1 cellular context compared by ENCODE assay signal in the genomic region with DNA sequence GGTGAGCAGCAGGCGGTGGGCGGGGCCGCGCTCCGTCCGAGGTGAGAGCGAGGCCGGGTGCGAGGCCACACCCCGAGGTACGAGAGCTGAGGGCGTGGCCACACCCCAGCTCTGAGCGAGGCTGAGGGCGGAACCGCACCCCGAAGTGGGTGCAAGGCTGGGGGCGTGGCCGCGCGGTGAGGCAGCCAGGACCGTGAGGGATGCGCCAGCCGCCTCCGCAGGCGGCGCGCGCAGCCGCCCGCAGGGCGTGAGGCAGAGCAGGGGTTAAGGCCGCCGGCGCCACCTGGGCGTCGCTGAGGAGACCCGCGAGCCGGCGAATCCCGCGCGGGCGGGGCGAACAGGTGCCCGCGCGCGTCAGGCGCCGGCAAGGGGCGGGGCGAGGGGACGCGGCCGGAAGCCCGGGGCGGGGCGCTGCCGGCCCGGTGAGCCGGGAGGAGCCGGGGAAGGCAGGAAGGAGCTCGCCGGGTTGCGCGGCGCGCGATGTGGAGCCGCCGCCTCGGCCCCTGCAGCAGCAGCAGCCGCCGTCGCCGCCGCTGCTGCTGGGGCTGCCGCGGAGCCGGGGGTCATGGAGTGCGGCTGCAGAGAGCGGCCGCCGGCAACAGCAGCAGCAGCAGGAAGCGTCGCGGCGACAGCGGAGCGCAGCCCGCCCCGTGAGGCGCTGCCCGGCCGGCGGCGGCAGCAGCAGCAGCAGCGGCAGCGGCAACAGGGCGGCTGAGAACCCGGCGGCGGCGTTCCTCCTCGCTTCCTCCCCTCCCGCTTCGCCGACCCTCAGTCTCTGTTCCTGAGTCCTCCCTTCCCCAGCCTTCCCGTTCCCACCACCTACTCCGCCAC.
A peak's percentile ranks its signal among the peaks of the same experiment; 100 is the strongest.
TF ChIP-seq lines count a peak whose summit lies in the region.

TSS of gene BICDL1 (plus strand) at position 449 of the 831 bp plus-strand sequence. CDS start 633 bp downstream, outside the sequence.

TF ChIP-seq in K562, 482 proteins besides CTCF, POLR2A, EP300 and RAD21 (continued from another document):
- TF ChIP-seq, protein P1, sequence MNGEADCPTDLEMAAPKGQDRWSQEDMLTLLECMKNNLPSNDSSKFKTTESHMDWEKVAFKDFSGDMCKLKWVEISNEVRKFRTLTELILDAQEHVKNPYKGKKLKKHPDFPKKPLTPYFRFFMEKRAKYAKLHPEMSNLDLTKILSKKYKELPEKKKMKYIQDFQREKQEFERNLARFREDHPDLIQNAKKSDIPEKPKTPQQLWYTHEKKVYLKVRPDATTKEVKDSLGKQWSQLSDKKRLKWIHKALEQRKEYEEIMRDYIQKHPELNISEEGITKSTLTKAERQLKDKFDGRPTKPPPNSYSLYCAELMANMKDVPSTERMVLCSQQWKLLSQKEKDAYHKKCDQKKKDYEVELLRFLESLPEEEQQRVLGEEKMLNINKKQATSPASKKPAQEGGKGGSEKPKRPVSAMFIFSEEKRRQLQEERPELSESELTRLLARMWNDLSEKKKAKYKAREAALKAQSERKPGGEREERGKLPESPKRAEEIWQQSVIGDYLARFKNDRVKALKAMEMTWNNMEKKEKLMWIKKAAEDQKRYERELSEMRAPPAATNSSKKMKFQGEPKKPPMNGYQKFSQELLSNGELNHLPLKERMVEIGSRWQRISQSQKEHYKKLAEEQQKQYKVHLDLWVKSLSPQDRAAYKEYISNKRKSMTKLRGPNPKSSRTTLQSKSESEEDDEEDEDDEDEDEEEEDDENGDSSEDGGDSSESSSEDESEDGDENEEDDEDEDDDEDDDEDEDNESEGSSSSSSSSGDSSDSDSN (IDR thresholded peaks at IDR 0.05; ENCODE audit: borderline replicate concordance in 1 of 2, low read depth in 2 of 2, low read length in 2 of 2): peak; percentile 71 to 78; a peak in 2 of 4 replicates
- TF ChIP-seq NR2C2 (CRISPR knock-in tag; IDR thresholded peaks at IDR 0.05): no peak
- peak; percentile 27; the same call in 1 of the 2 replicates for TF ChIP-seq NR2C2 (tag; IDR thresholded peaks at IDR 0.05)
- no peak for TF ChIP-seq GTF2F1 (IDR thresholded peaks at IDR 0.05; ENCODE audit: low read depth, low read length)
- TF ChIP-seq ZBTB1 (CRISPR knock-in tag; IDR thresholded peaks at IDR 0.05; ENCODE audit: borderline replicate concordance, low read depth): peak; percentile 49; the same call in 1 of the 2 replicates
- TF ChIP-seq, protein P2, sequence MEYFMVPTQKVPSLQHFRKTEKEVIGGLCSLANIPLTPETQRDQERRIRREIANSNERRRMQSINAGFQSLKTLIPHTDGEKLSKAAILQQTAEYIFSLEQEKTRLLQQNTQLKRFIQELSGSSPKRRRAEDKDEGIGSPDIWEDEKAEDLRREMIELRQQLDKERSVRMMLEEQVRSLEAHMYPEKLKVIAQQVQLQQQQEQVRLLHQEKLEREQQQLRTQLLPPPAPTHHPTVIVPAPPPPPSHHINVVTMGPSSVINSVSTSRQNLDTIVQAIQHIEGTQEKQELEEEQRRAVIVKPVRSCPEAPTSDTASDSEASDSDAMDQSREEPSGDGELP (CRISPR knock-in tag; IDR thresholded peaks at IDR 0.05; ENCODE audit: borderline replicate concordance): peak; percentile 30; the same call in 1 of the 2 replicates
- TF ChIP-seq, protein P3, sequence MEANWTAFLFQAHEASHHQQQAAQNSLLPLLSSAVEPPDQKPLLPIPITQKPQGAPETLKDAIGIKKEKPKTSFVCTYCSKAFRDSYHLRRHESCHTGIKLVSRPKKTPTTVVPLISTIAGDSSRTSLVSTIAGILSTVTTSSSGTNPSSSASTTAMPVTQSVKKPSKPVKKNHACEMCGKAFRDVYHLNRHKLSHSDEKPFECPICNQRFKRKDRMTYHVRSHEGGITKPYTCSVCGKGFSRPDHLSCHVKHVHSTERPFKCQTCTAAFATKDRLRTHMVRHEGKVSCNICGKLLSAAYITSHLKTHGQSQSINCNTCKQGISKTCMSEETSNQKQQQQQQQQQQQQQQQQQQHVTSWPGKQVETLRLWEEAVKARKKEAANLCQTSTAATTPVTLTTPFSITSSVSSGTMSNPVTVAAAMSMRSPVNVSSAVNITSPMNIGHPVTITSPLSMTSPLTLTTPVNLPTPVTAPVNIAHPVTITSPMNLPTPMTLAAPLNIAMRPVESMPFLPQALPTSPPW (CRISPR knock-in tag; IDR thresholded peaks at IDR 0.05): peak; percentile 63
- TF ChIP-seq L3MBTL2 (IDR thresholded peaks at IDR 0.05): peak; percentile 77
- TF ChIP-seq SP1 (CRISPR knock-in tag; IDR thresholded peaks at IDR 0.05): peak; percentile 55; the same call in 1 of the 2 replicates
- TF ChIP-seq ZKSCAN1 (IDR thresholded peaks at IDR 0.05; ENCODE audit: low read depth, low read length): no peak
- TF ChIP-seq RBM34 (IDR thresholded peaks at IDR 0.05; ENCODE audit: borderline replicate concordance, insufficient read depth, low read length): peak; percentile 93; the same call in 1 of the 2 replicates
- TF ChIP-seq, protein P4, sequence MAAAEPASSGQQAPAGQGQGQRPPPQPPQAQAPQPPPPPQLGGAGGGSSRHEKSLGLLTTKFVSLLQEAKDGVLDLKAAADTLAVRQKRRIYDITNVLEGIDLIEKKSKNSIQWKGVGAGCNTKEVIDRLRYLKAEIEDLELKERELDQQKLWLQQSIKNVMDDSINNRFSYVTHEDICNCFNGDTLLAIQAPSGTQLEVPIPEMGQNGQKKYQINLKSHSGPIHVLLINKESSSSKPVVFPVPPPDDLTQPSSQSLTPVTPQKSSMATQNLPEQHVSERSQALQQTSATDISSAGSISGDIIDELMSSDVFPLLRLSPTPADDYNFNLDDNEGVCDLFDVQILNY (CRISPR knock-in tag; IDR thresholded peaks at IDR 0.05): no peak
- TF ChIP-seq MAZ (CRISPR knock-in tag; conservative IDR thresholded peaks at IDR 0.05 in 1 of 2, IDR thresholded peaks at IDR 0.05 in 1 of 2): peak; percentile 69 to 75; a peak in 2 of 4 replicates
- TF ChIP-seq PHTF2 (CRISPR knock-in tag; IDR thresholded peaks at IDR 0.05): no peak
- TF ChIP-seq ESRRA (IDR thresholded peaks at IDR 0.05; ENCODE audit: borderline replicate concordance, low read depth): 0 out of 2 replicates have a peak, but pooled peaks have one; percentile 37
- no peak for TF ChIP-seq ARHGAP35 (IDR thresholded peaks at IDR 0.05; ENCODE audit: partially characterized antibody)
- TF ChIP-seq TARDBP (IDR thresholded peaks at IDR 0.05): 0 out of 2 replicates have a peak, but pooled peaks have one; percentile 30
- peak; percentile 63; the same call in 1 of the 2 replicates for TF ChIP-seq ZBTB7A (IDR thresholded peaks at IDR 0.05; ENCODE audit: borderline replicate concordance, control insufficient read depth, low read depth, low read length)
- no peak for TF ChIP-seq PHB (CRISPR knock-in tag; IDR thresholded peaks at IDR 0.05)
- no peak for TF ChIP-seq HOXB6 (CRISPR knock-in tag; IDR thresholded peaks at IDR 0.05; ENCODE audit: borderline replicate concordance)
- no peak for TF ChIP-seq ZKSCAN8 (CRISPR knock-in tag; IDR thresholded peaks at IDR 0.05)
- TF ChIP-seq, protein P5, sequence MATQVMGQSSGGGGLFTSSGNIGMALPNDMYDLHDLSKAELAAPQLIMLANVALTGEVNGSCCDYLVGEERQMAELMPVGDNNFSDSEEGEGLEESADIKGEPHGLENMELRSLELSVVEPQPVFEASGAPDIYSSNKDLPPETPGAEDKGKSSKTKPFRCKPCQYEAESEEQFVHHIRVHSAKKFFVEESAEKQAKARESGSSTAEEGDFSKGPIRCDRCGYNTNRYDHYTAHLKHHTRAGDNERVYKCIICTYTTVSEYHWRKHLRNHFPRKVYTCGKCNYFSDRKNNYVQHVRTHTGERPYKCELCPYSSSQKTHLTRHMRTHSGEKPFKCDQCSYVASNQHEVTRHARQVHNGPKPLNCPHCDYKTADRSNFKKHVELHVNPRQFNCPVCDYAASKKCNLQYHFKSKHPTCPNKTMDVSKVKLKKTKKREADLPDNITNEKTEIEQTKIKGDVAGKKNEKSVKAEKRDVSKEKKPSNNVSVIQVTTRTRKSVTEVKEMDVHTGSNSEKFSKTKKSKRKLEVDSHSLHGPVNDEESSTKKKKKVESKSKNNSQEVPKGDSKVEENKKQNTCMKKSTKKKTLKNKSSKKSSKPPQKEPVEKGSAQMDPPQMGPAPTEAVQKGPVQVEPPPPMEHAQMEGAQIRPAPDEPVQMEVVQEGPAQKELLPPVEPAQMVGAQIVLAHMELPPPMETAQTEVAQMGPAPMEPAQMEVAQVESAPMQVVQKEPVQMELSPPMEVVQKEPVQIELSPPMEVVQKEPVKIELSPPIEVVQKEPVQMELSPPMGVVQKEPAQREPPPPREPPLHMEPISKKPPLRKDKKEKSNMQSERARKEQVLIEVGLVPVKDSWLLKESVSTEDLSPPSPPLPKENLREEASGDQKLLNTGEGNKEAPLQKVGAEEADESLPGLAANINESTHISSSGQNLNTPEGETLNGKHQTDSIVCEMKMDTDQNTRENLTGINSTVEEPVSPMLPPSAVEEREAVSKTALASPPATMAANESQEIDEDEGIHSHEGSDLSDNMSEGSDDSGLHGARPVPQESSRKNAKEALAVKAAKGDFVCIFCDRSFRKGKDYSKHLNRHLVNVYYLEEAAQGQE (CRISPR knock-in tag; IDR thresholded peaks at IDR 0.05; ENCODE audit: low read depth): peak; percentile 88
- TF ChIP-seq CTBP1 (IDR thresholded peaks at IDR 0.05; ENCODE audit: borderline replicate concordance): peak; percentile 99
- TF ChIP-seq C11orf30 (IDR thresholded peaks at IDR 0.05; ENCODE audit: low read depth): no peak
- TF ChIP-seq FOSL1 (tag; conservative IDR thresholded peaks at IDR 0.05): peak; percentile 28; the same call in 1 of the 2 replicates
- TF ChIP-seq RFX1 (IDR thresholded peaks at IDR 0.05): no peak
- TF ChIP-seq SAFB (IDR thresholded peaks at IDR 0.05; ENCODE audit: borderline replicate concordance, low read depth, low read length): 0 out of 2 replicates have a peak, but pooled peaks have one; percentile 49
- TF ChIP-seq ZNF561 (CRISPR knock-in tag; conservative IDR thresholded peaks at IDR 0.05): no peak
- TF ChIP-seq NRF1 (conservative IDR thresholded peaks at IDR 0.05 in 1 of 2, IDR thresholded peaks at IDR 0.05 in 1 of 2): peak; percentile 92 to 93
- TF ChIP-seq, protein P6, sequence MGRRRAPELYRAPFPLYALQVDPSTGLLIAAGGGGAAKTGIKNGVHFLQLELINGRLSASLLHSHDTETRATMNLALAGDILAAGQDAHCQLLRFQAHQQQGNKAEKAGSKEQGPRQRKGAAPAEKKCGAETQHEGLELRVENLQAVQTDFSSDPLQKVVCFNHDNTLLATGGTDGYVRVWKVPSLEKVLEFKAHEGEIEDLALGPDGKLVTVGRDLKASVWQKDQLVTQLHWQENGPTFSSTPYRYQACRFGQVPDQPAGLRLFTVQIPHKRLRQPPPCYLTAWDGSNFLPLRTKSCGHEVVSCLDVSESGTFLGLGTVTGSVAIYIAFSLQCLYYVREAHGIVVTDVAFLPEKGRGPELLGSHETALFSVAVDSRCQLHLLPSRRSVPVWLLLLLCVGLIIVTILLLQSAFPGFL (CRISPR knock-in tag; IDR thresholded peaks at IDR 0.05): 0 out of 2 replicates have a peak, but pooled peaks have one; percentile 77
- TF ChIP-seq PHF8 (IDR thresholded peaks at IDR 0.05; ENCODE audit: borderline replicate concordance, low read length): peak; percentile 25; the same call in 1 of the 2 replicates
- peak; percentile 65; the same call in 1 of the 2 replicates for TF ChIP-seq GATAD2B (IDR thresholded peaks at IDR 0.05; ENCODE audit: borderline replicate concordance)
- no peak for TF ChIP-seq TFAM (CRISPR knock-in tag; conservative IDR thresholded peaks at IDR 0.05)
- TF ChIP-seq, protein P7, sequence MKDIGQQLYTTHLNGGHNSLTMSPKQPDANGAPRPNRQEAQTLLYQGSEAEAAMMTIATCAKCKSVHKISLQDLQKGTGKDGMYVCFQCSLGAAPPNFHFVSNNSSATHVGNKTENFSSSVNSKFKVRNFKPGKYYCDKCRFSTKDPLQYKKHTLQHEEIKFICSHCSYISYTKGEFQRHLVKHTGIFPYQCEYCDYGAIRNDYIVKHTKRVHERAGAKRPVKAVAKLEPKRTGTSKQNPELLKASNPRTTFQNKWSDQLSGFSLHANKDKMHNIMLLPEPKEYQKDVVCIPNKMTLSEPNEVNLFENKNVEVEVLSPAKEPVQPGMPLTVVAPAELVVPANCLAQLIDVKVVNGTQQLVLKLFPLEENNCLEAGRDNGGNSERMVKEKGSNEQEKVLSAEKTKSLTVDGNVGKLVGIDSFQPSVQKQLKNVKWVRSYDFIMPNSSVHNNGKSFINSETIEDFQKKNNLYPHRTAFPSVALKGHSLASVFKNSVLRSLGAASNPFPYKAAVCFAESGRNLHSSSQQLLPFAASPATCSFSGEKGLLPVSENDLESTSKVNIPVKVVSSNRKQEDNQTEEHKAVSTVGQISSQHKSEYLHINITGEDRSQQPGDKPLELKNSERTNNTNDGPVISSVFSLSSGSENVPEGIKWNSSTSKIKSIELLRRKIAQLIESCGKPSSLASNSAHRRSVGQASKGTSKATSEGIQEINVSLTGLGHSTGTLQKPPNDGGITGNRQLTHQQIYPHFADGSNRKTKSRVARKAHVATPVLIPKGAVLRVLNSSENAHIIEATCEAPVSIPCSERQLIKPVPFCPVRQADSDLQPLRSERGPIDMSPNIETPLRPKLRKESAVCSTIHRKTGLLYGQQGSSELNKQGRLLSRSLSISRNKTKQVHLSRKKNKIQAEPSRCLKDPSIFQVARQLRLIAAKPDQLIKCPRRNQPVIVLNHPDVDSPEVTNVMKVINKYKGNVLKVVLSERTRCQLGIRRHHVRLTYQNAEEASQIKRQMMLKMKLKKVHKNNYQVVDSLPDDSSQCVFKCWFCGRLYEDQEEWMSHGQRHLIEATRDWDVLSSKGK (CRISPR knock-in tag; IDR thresholded peaks at IDR 0.05): no peak
- TF ChIP-seq, protein P8, sequence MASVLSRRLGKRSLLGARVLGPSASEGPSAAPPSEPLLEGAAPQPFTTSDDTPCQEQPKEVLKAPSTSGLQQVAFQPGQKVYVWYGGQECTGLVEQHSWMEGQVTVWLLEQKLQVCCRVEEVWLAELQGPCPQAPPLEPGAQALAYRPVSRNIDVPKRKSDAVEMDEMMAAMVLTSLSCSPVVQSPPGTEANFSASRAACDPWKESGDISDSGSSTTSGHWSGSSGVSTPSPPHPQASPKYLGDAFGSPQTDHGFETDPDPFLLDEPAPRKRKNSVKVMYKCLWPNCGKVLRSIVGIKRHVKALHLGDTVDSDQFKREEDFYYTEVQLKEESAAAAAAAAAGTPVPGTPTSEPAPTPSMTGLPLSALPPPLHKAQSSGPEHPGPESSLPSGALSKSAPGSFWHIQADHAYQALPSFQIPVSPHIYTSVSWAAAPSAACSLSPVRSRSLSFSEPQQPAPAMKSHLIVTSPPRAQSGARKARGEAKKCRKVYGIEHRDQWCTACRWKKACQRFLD (CRISPR knock-in tag; IDR thresholded peaks at IDR 0.05): no peak
- peak; percentile 58; the same call in 1 of the 2 replicates for TF ChIP-seq SMAD4 (CRISPR knock-in tag; conservative IDR thresholded peaks at IDR 0.05)
- peak; percentile 66 for TF ChIP-seq GABPA (tag; conservative IDR thresholded peaks at IDR 0.05; ENCODE audit: low read depth)
- no peak for TF ChIP-seq GATA2 (CRISPR knock-in tag; IDR thresholded peaks at IDR 0.05)
- peak; percentile 53 for TF ChIP-seq RBBP5 (IDR thresholded peaks at IDR 0.05; ENCODE audit: borderline replicate concordance, insufficient read depth, low read length, poor library complexity, severe bottlenecking)
